Comparison of ENCODE assay signal across 16 cellular contexts in the genomic region with DNA sequence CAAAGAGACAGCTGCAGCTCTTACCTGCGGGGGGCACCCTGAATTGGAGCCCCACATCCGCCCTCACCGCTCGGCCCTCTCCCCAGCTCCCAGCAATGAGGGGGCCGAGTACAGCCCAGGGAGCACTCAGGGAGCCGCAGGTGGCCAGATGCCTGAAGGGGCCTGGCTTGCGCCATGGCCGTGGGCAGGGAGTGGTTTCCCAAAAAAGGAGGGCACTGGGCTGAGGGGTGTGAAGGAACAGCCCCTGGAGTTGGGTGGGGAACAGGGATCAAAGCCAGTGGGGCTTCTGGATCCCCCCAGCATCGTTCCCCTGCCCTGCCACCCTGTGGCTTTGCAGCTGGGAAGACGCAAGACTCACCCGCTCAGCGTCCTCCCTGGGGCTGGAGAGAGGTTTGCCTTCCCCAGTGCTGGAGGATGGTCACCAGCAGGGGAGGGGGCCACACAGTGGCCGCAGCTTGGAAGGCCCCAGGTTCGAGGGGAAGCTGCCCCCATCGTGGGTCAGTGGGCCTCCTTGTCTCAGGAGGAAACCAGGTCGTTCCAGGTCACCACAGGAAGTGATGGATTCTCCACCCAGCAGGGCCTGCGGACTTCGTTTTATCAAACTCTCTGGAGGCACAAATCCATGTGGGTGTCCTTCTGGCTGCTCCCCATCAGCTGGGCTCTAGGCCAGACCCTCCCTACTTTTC.
DNase-seq lines count a peak whose midpoint lies in the region; ATAC-seq, FAIRE-seq and TF ChIP-seq lines count a peak whose summit lies in the region.
"Had no signal": no experiment of that assay in that cellular context is flagged by ENCODE, and none has a peak within 500 bp of the region (broad histone marks: within the 10 kb centered on the region; RNA-seq: fewer than 3 reads in every experiment).

No MANE protein-coding gene starts in this region.

- no peaks in the 10 kb centered on the region for H3K9me3 ChIP-seq in Loucy (ENCODE audit: insufficient read depth, low read depth, low read length)
- no peaks in the 10 kb centered on the region for H3K9me3 ChIP-seq in HepG2 (ENCODE audit: low read length)
- H3K9me3 ChIP-seq: Peyer's patch, SK-N-SH had no signal

- 21% methylated on average over 11 of the region's 18 CpGs for WGBS in HepG2 (ENCODE audit: low lambda C conversion rate)

- in situ Hi-C loops in HepG2 (cut with HindIII; ENCODE audit: extremely low pct_ligation_motif_present, low pct_unique_long_range_greater_than_20kb) = no loop called here

- H3K4me3 ChIP-seq in Loucy (ENCODE audit: low read length, poor library complexity, severe bottlenecking) (no peak overlapping the region), HepG2 (replicated peaks in 1 of 3; ENCODE audit: insufficient read depth in 1 of 3, low read depth in 2 of 3, low read length in 3 of 3) (no peak overlapping the region)
- H3K4me3 ChIP-seq: GM23338, Peyer's patch had no signal

- H3K4me2 ChIP-seq in Loucy (ENCODE audit: low read depth, low read length, poor library complexity, severe bottlenecking) (no peak overlapping the region), HepG2 (ENCODE audit: low read depth, low read length) (no peak overlapping the region)
- H3K4me2 ChIP-seq: GM23338, SK-N-SH had no signal

- no peak for TF ChIP-seq CTCF in CD14-positive monocyte (IDR thresholded peaks at IDR 0.05)
- TF ChIP-seq CTCF in Loucy (conservative IDR thresholded peaks at IDR 0.05; ENCODE audit: low read length) = no peak
- TF ChIP-seq CTCF in HepG2 (CRISPR knock-in tag; IDR thresholded peaks at IDR 0.05) = no peak

- no peaks in the 10 kb centered on the region for H3K79me2 ChIP-seq in Loucy (ENCODE audit: insufficient read depth, low read length)
- no peaks in the 10 kb centered on the region for H3K79me2 ChIP-seq in HepG2 (ENCODE audit: insufficient read depth, low read length)

- H3K27ac ChIP-seq in HepG2 (ENCODE audit: extremely low read length, insufficient read depth, low read length) = no peak overlapping the region
- H3K27ac ChIP-seq: Peyer's patch had no signal

- no peak for TF ChIP-seq POLR2A in HepG2 (IDR thresholded peaks at IDR 0.05; ENCODE audit: insufficient read depth in 1 of 2, low read depth in 2 of 2, low read length in 2 of 2)

- H3K27ac Mint-ChIP-seq in CD14-positive monocyte = no peak overlapping the region
- H3K27ac Mint-ChIP-seq: CD4-positive, alpha-beta T cell; GM23338 had no signal

- DNase-seq in CD14-positive monocyte (ENCODE audit: low spot score) = peak; percentile 20
- no peak for DNase-seq in HepG2 (ENCODE audit: low spot score)
- DNase-seq in posterior vena cava (ENCODE audit: low spot score) = peak; percentile 72
- DNase-seq in NCI-H82 (lab: John Stamatoyannopoulos, UW) = no peak
- no peak for DNase-seq in NCI-H1092 (lab: John Stamatoyannopoulos, UW)
- no peak for DNase-seq in AML-193 (lab: John Stamatoyannopoulos, UW)
- DNase-seq: CD4-positive, alpha-beta T cell; KG1; NCI-H1092 treated with DMSO at 0.1 percent for 48 hours; NCI-H2081 treated with DMSO at 0.1 percent for 48 hours; NCI-H510A treated with DMSO at 0.1 percent for 48 hours; SHP77; SK-N-SH had no signal

- no TSS peak for BruUV-seq in HepG2 (replicated peaks; lab: Mats Ljungman, UMichigan)

- H3K36me3 ChIP-seq in Loucy (ENCODE audit: insufficient read depth, low read length) (no peaks in the 10 kb centered on the region), HepG2 (replicated peaks in 1 of 2; ENCODE audit: control insufficient read depth in 1 of 2, insufficient read depth in 2 of 2, low read length in 2 of 2) (no peaks in the 10 kb centered on the region)
- H3K36me3 ChIP-seq: Peyer's patch had no signal

- H3K27me3 ChIP-seq in Loucy (ENCODE audit: insufficient read depth, low read length, poor library complexity, severe bottlenecking) (no peaks in the 10 kb centered on the region), HepG2 (ENCODE audit: control insufficient read depth in 1 of 2, insufficient read depth in 2 of 2, low read length in 2 of 2) (peaks cover 19 to 91% of the 10 kb centered on the region in 2 experiments)
- H3K27me3 ChIP-seq: Peyer's patch had no signal

- CTCF ChIA-PET in HepG2 (lab: Yijun Ruan, JAX; ENCODE audit: low intra/inter-chr PET ratio, low total read pairs) = no interaction called here

- H3K27me3 Mint-ChIP-seq in CD14-positive monocyte (ENCODE audit: low read depth in 3 of 3) = peaks cover 7 to 16% (median 13%) of the 10 kb centered on the region in 3 donors
- H3K27me3 Mint-ChIP-seq: CD4-positive, alpha-beta T cell had no signal

- POLR2A ChIA-PET in HepG2 (lab: Yijun Ruan, JAX) = no interaction called here

- H3K9ac ChIP-seq in Loucy (ENCODE audit: low read depth, low read length, poor library complexity, severe bottlenecking) = peak overlapping the region; percentile 15
- H3K9ac ChIP-seq in HepG2 (ENCODE audit: insufficient read depth, low read depth, low read length) = no peak overlapping the region
- H3K9ac ChIP-seq: SK-N-SH had no signal

- no peaks in the 10 kb centered on the region for H3F3A ChIP-seq in Loucy (ENCODE audit: low read depth)

- no peak for FAIRE-seq in HepG2 (lab: Jason Lieb, UNC)

- H4K20me1 ChIP-seq in Loucy (ENCODE audit: insufficient read depth, low read length, poor library complexity, severe bottlenecking) (no peaks in the 10 kb centered on the region), HepG2 (ENCODE audit: insufficient read depth, low read length) (no peaks in the 10 kb centered on the region; the same call in 1 of the 2 replicates)

- H3K4me1 Mint-ChIP-seq in CD14-positive monocyte = no peaks in the 10 kb centered on the region
- H3K4me1 Mint-ChIP-seq: GM23338 had no signal

- no peak for ATAC-seq in HepG2
- ATAC-seq: GM23338 had no signal

- peaks cover 0 to 4% (median 0%) of the 10 kb centered on the region in 7 donors for H3K9me3 Mint-ChIP-seq in CD14-positive monocyte
- H3K9me3 Mint-ChIP-seq: CD4-positive, alpha-beta T cell; GM23338 had no signal

- TF ChIP-seq RAD21 in HepG2 (CRISPR knock-in tag; IDR thresholded peaks at IDR 0.05) = no peak

- H2AFZ ChIP-seq in Loucy (ENCODE audit: low read length) (no peak overlapping the region), HepG2 (ENCODE audit: low read length) (no peak overlapping the region)
- H2AFZ ChIP-seq: GM23338 had no signal

- TF ChIP-seq EP300 in HepG2 (IDR thresholded peaks at IDR 0.05; ENCODE audit: low read depth in 2 of 2, low read length in 2 of 2) (no peak), HepG2 (CRISPR knock-in tag; IDR thresholded peaks at IDR 0.05; ENCODE audit: borderline replicate concordance) (no peak)

- H3K36me3 Mint-ChIP-seq in CD14-positive monocyte = no peaks in the 10 kb centered on the region

- intact Hi-C loops in CD14-positive monocyte (cut with micrococcal nuclease) (no loop called here), HepG2 (cut with micrococcal nuclease; ENCODE audit: unreplicated experiment) (no loop called here), posterior vena cava (cut with DNase I) (no loop called here)

- no peaks in the 10 kb centered on the region for H3K4me1 ChIP-seq in Loucy (ENCODE audit: insufficient read depth, low read length, poor library complexity, severe bottlenecking)
- peaks cover 5% of the 10 kb centered on the region for H3K4me1 ChIP-seq in HepG2 (ENCODE audit: insufficient read depth, low read length)

- H3K9me2 ChIP-seq in Loucy (replicated peaks; ENCODE audit: low read depth, low read length) = no peaks in the 10 kb centered on the region
- H3K9me2 ChIP-seq: SK-N-SH had no signal

- no peak overlapping the region for H3K4me3 Mint-ChIP-seq in CD14-positive monocyte
- H3K4me3 Mint-ChIP-seq: CD4-positive, alpha-beta T cell; GM23338 had no signal

TF ChIP-seq in HepG2, 621 proteins besides CTCF, POLR2A, EP300 and RAD21:
- TF ChIP-seq HNRNPLL (IDR thresholded peaks at IDR 0.05; ENCODE audit: low read depth, low read length, poor library complexity, severe bottlenecking) = peak; percentile 12
- no peak for TF ChIP-seq E2F2 (CRISPR knock-in tag; IDR thresholded peaks at IDR 0.05; ENCODE audit: borderline replicate concordance)
- no peak for TF ChIP-seq HOXA5 (CRISPR knock-in tag; IDR thresholded peaks at IDR 0.05)
- no peak for TF ChIP-seq DZIP1 (CRISPR knock-in tag; IDR thresholded peaks at IDR 0.05)

Comparison
In these comparisons a context has a peak if more than half of its experiments do, and no peak if none do; other contexts are left out.
1. DNase-seq: peak in CD14-positive monocyte (single experiment) and posterior vena cava (single experiment); none in HepG2 (single experiment), NCI-H82 (single experiment), NCI-H1092 (single experiment) and AML-193 (0 of 2).